10 cellular contexts compared by ENCODE assay signal in genomic region chr1:120941836-120942222, GRCh38. TPM values are rescaled to one million over a fixed set of nuclear protein-coding genes. Genes with fewer than 3 reads are reported as not detected.
DNase-seq lines count a peak whose midpoint lies in the region; ATAC-seq, FAIRE-seq and TF ChIP-seq lines count a peak whose summit lies in the region.
"Not testable (repeated sequence)": the region's sequence is repeated elsewhere in the genome, so short reads cannot be mapped to it uniquely, and the experiment has no call there.
"Had no signal": no experiment of that assay in that cellular context is flagged by ENCODE, and none has a peak within 500 bp of the region (broad histone marks: within the 10 kb centered on the region; RNA-seq: fewer than 3 reads in every experiment).

No MANE protein-coding gene starts in this region.

- CTCF ChIA-PET in AG04449 (lab: Yijun Ruan, JAX); SK-N-SH (lab: Yijun Ruan, JAX): not testable (repeated sequence)

- FAIRE-seq in small intestine (lab: Jason Lieb, UNC), result not testable (repeated sequence)

- not testable (repeated sequence) for DNase-seq in AG04449 (ENCODE audit: low read depth, low spot score); GM23338 (ENCODE audit: low spot score); SK-N-SH; colonic mucosa; heart left ventricle; small intestine
- DNase-seq in activated T-helper 1 cell treated with anti-CD3 and anti-CD28 coated beads, Interleukin-12 subunit alpha, Interleukin-12 subunit beta, Interleukin-2, Interleukin-4 antibody, amounts not matched to agents 30 ng/mL and 10 ng/mL and 1 ng/mL, durations not matched to agents 14 hours and 24 hours and 36 hours (ENCODE audit: low spot score), result peak; percentile 5

- H3K4me1 Mint-ChIP-seq in GM23338, result peaks cover 14% of the 10 kb centered on the region
- peaks cover 17% of the 10 kb centered on the region for H3K4me1 Mint-ChIP-seq in activated T-helper 1 cell treated with anti-CD3 and anti-CD28 coated beads, Interleukin-12 subunit alpha, Interleukin-12 subunit beta, Interleukin-2, Interleukin-4 antibody, amounts not matched to agents 30 ng/mL and 10 ng/mL and 1 ng/mL, durations not matched to agents 14 hours and 24 hours and 36 hours (ENCODE audit: low read depth)

- TF ChIP-seq EP300 in SK-N-SH (IDR thresholded peaks at IDR 0.05; ENCODE audit: borderline replicate concordance in 1 of 2, low read depth in 1 of 2, low read length in 1 of 2), result not testable (repeated sequence)

- not testable (repeated sequence) for H3K4me1 ChIP-seq in GM23338 (ENCODE audit: insufficient read depth); SK-N-SH (ENCODE audit: control insufficient read depth in 1 of 2, insufficient read depth in 2 of 2, low read depth in 1 of 2, low read length in 1 of 2); colonic mucosa; heart left ventricle; muscle layer of duodenum (ENCODE audit: control insufficient read depth in 1 of 2, insufficient read depth in 2 of 2, low read length in 2 of 2); small intestine (ENCODE audit: control insufficient read depth in 2 of 2, insufficient read depth in 1 of 2, low read depth in 1 of 2, low read length in 1 of 2)

- 4% methylated on average over 11 of the region's 12 CpGs for WGBS in SK-N-SH (ENCODE audit: low lambda C conversion rate)
- WGBS in heart left ventricle, 4 donors, result 6 to 12% (median 7%) methylated on average over 11 to 12 of the region's 12 CpGs
- 0 to 2% (median 1%) methylated on average over 12 of the region's 12 CpGs for WGBS in small intestine, 3 donors

- H2AFZ ChIP-seq in GM23338, result not testable (repeated sequence)
- H2AFZ ChIP-seq in SK-N-SH (ENCODE audit: low read depth), result peak overlapping the region; percentile 85; the same call in 1 of the 2 replicates

- H3K27me3 ChIP-seq in GM23338 (ENCODE audit: insufficient read depth); SK-N-SH (ENCODE audit: insufficient read depth); colonic mucosa; heart left ventricle; muscle layer of duodenum (ENCODE audit: low read depth, low read length); small intestine (ENCODE audit: control insufficient read depth in 2 of 2, insufficient read depth in 2 of 2, low read length in 2 of 2): not testable (repeated sequence)

- TF ChIP-seq RAD21 in SK-N-SH (IDR thresholded peaks at IDR 0.05; ENCODE audit: low read length), result not testable (repeated sequence)

- H3K9ac ChIP-seq in SK-N-SH (peak overlapping the region; percentile 53; the same call in 1 of the 2 replicates), colonic mucosa (ENCODE audit: low read depth in 2 of 2, low read length in 2 of 2) (peak overlapping the region; percentile 2 to 5)

- not testable (repeated sequence) for H3K9me2 ChIP-seq in GM23338 (ENCODE audit: insufficient read depth); SK-N-SH

- not testable (repeated sequence) for H3K9me3 Mint-ChIP-seq in GM23338; activated T-helper 1 cell treated with anti-CD3 and anti-CD28 coated beads, Interleukin-12 subunit alpha, Interleukin-12 subunit beta, Interleukin-2, Interleukin-4 antibody, amounts not matched to agents 30 ng/mL and 10 ng/mL and 1 ng/mL, durations not matched to agents 14 hours and 24 hours and 36 hours

- H3K4me3 Mint-ChIP-seq in GM23338, result peak overlapping the region; percentile 81
- peak overlapping the region; percentile 87 for H3K4me3 Mint-ChIP-seq in activated T-helper 1 cell treated with anti-CD3 and anti-CD28 coated beads, Interleukin-12 subunit alpha, Interleukin-12 subunit beta, Interleukin-2, Interleukin-4 antibody, amounts not matched to agents 30 ng/mL and 10 ng/mL and 1 ng/mL, durations not matched to agents 14 hours and 24 hours and 36 hours

- not testable (repeated sequence) for H3K36me3 Mint-ChIP-seq in GM23338 (ENCODE audit: low read depth); activated T-helper 1 cell treated with anti-CD3 and anti-CD28 coated beads, Interleukin-12 subunit alpha, Interleukin-12 subunit beta, Interleukin-2, Interleukin-4 antibody, amounts not matched to agents 30 ng/mL and 10 ng/mL and 1 ng/mL, durations not matched to agents 14 hours and 24 hours and 36 hours (ENCODE audit: low read depth)

- peak overlapping the region; percentile 42 for H3K4me3 ChIP-seq in AG04449 (ENCODE audit: low read depth, low read length)
- peak overlapping the region; percentile 56 for H3K4me3 ChIP-seq in GM23338
- H3K4me3 ChIP-seq in SK-N-SH (ENCODE audit: low read depth in 2 of 2, low read length in 1 of 2), result peak overlapping the region; percentile 44; a peak in 3 of 4 replicates
- H3K4me3 ChIP-seq in colonic mucosa, result peak overlapping the region; percentile 33
- H3K4me3 ChIP-seq in heart left ventricle, result peak overlapping the region in 10 of 12 donors; percentile 24 to 59 (median 50)
- peak overlapping the region; percentile 44 to 54 for H3K4me3 ChIP-seq in muscle layer of duodenum (ENCODE audit: low read depth in 1 of 2, low read length in 2 of 2)
- peak overlapping the region in 1 of 2 donors; percentile 50 for H3K4me3 ChIP-seq in small intestine (ENCODE audit: low read depth in 1 of 2, low read length in 2 of 2)

- TF ChIP-seq CTCF in AG04449 (IDR thresholded peaks at IDR 0.05; ENCODE audit: insufficient read depth, low read length, missing control alignments); GM23338 (conservative IDR thresholded peaks at IDR 0.05; ENCODE audit: low read depth in 2 of 2); SK-N-SH (IDR thresholded peaks at IDR 0.05); colonic mucosa (IDR thresholded peaks at IDR 0.05); heart left ventricle (IDR thresholded peaks at IDR 0.05): not testable (repeated sequence)

- not testable (repeated sequence) for H4K20me1 ChIP-seq in GM23338 (replicated peaks; ENCODE audit: insufficient read depth); SK-N-SH (ENCODE audit: insufficient read depth)

- not testable (repeated sequence) for H3F3A ChIP-seq in GM23338 (replicated peaks; ENCODE audit: low read depth); SK-N-SH (replicated peaks; ENCODE audit: insufficient read depth)

- H3K79me2 ChIP-seq in GM23338 (replicated peaks; ENCODE audit: insufficient read depth); SK-N-SH (ENCODE audit: insufficient read depth): not testable (repeated sequence)

- not testable (repeated sequence) for ATAC-seq in GM23338, heart left ventricle

- H3K36me3 ChIP-seq in GM23338 (ENCODE audit: insufficient read depth); SK-N-SH (replicated peaks in 1 of 2; ENCODE audit: control insufficient read depth in 1 of 2, insufficient read depth in 2 of 2, low read length in 1 of 2); colonic mucosa; heart left ventricle; muscle layer of duodenum (ENCODE audit: control insufficient read depth in 1 of 2, insufficient read depth in 2 of 2, low read length in 2 of 2); small intestine (ENCODE audit: control insufficient read depth in 2 of 2, insufficient read depth in 2 of 2, low read length in 2 of 2): not testable (repeated sequence)

- not testable (repeated sequence) for TF ChIP-seq POLR2A in heart left ventricle (IDR thresholded peaks at IDR 0.05)

- H3K4me2 ChIP-seq in GM23338 (peak overlapping the region; percentile 78), SK-N-SH (peak overlapping the region; percentile 53)

- POLR2A ChIA-PET in AG04449 (lab: Yijun Ruan, JAX); SK-N-SH (lab: Yijun Ruan, JAX): not testable (repeated sequence)

- not testable (repeated sequence) for H3K27me3 Mint-ChIP-seq in GM23338 (ENCODE audit: insufficient read depth, low read depth, poor library complexity); activated T-helper 1 cell treated with anti-CD3 and anti-CD28 coated beads, Interleukin-12 subunit alpha, Interleukin-12 subunit beta, Interleukin-2, Interleukin-4 antibody, amounts not matched to agents 30 ng/mL and 10 ng/mL and 1 ng/mL, durations not matched to agents 14 hours and 24 hours and 36 hours (ENCODE audit: insufficient read depth)

- H3K27ac ChIP-seq in GM23338 (ENCODE audit: low read depth) (peak overlapping the region; percentile 77), colonic mucosa (peak overlapping the region; percentile 39), heart left ventricle (peak overlapping the region in 6 of 12 donors; percentile 44 to 73 (median 60)), small intestine (ENCODE audit: low read depth in 1 of 2, low read length in 1 of 2) (peak overlapping the region; percentile 60 to 86)
- H3K27ac ChIP-seq in SK-N-SH (ENCODE audit: low read depth in 2 of 2, low read length in 1 of 2); muscle layer of duodenum (ENCODE audit: low read length): not testable (repeated sequence)

- intact Hi-C loops in activated T-helper 1 cell treated with anti-CD3 and anti-CD28 coated beads, Interleukin-12 subunit alpha, Interleukin-12 subunit beta, Interleukin-2, Interleukin-4 antibody, amounts not matched to agents 30 ng/mL and 10 ng/mL and 1 ng/mL, durations not matched to agents 14 hours and 24 hours and 36 hours (cut with micrococcal nuclease); colonic mucosa (cut with DNase I); heart left ventricle (cut with DNase I): not testable (repeated sequence)

- H3K27ac Mint-ChIP-seq in GM23338, result peak overlapping the region; percentile 100
- peak overlapping the region; percentile 99 for H3K27ac Mint-ChIP-seq in activated T-helper 1 cell treated with anti-CD3 and anti-CD28 coated beads, Interleukin-12 subunit alpha, Interleukin-12 subunit beta, Interleukin-2, Interleukin-4 antibody, amounts not matched to agents 30 ng/mL and 10 ng/mL and 1 ng/mL, durations not matched to agents 14 hours and 24 hours and 36 hours

- H3K9me3 ChIP-seq in SK-N-SH; colonic mucosa; heart left ventricle; muscle layer of duodenum (ENCODE audit: control insufficient read depth in 1 of 2, low read length in 2 of 2); small intestine (ENCODE audit: control insufficient read depth, low read depth): not testable (repeated sequence)

RNA-seq across cellular contexts. Expression of gene PPIAL4A, which starts 52.3 kb away (rescaled TPM):
- total RNA-seq in GM23338 (2014; rRNA removed; shearing (Covaris generic)), result not detected in 2 replicates
- polyA plus RNA-seq in GM23338 (2016; fragmentation: Nextera tagmentation; extraction: Ambion mirVana) (not detected in 2 replicates), SK-N-SH (2012; rRNA removed) (not detected in 2 replicates), heart left ventricle (not detected), small intestine (not detected)
- polyA plus RNA-seq in SK-N-SH (2012; cell fraction: cytosol; rRNA removed), result 0.06 TPM in 1 of 2 replicates, not detected in the other
- polyA plus RNA-seq in SK-N-SH (2012; cell fraction: nucleus; rRNA removed), result not detected in 2 replicates
- not detected in 2 replicates for total RNA-seq in activated T-helper 1 cell treated with anti-CD3 and anti-CD28 coated beads, Interleukin-12 subunit alpha, Interleukin-12 subunit beta, Interleukin-2, Interleukin-4 antibody, amounts not matched to agents 30 ng/mL and 10 ng/mL and 1 ng/mL, durations not matched to agents 14 hours and 24 hours and 36 hours
- total RNA-seq in colonic mucosa (not detected), heart left ventricle (not detected)
- total RNA-seq: dermis microvascular lymphatic vessel endothelial cell, G401 had no signal
